Comparison of ENCODE assay signal across 1 cellular context in the genomic region with DNA sequence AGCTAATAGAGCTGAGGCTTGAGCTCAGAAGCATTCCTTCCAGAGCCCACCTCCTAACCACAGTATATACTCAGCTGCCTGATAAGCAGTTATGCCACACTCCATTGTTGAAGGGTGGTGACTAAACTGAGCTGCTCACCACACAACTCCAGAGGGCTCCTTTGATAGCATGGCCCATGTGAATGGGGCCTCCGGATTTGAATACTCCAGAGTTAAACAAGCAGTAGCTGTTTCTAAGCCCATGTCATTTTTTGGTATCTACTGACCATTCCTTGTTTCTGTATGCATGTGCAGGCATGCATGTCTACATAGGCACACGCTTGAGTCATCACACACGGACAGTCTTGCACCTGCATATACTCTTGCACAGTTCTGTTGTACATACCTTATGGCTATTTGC.
TF ChIP-seq lines count a peak whose summit lies in the region.

No MANE protein-coding gene starts in this region.

TF ChIP-seq in HCT116, 20 proteins besides CTCF, POLR2A, EP300 and RAD21 (continued from another document):
- TF ChIP-seq ELF1 (IDR thresholded peaks at IDR 0.05; ENCODE audit: borderline replicate concordance, low read depth): no peak
- TF ChIP-seq JUND (IDR thresholded peaks at IDR 0.05): no peak
- no peak for TF ChIP-seq ZBTB33 (IDR thresholded peaks at IDR 0.05; ENCODE audit: extremely low read depth, insufficient replicate concordance, low read length)
- TF ChIP-seq YY1 (IDR thresholded peaks at IDR 0.05; ENCODE audit: extremely low read depth, insufficient replicate concordance, low read depth, low read length): no peak
- TF ChIP-seq SIN3A (IDR thresholded peaks at IDR 0.05; ENCODE audit: low read depth): no peak
- no peak for TF ChIP-seq ZFX (IDR thresholded peaks at IDR 0.05)
- TF ChIP-seq SRF (IDR thresholded peaks at IDR 0.05; ENCODE audit: low read depth): no peak
- TF ChIP-seq, protein P1, sequence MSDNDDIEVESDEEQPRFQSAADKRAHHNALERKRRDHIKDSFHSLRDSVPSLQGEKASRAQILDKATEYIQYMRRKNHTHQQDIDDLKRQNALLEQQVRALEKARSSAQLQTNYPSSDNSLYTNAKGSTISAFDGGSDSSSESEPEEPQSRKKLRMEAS (IDR thresholded peaks at IDR 0.05): no peak
- no peak for TF ChIP-seq ZNF274 (IDR thresholded peaks at IDR 0.05; ENCODE audit: low read depth, low read length)
- no peak for TF ChIP-seq EZH2 (IDR thresholded peaks at IDR 0.05)
- no peak for TF ChIP-seq FOSL1 (IDR thresholded peaks at IDR 0.05; ENCODE audit: low read depth)
- no peak for TF ChIP-seq EZH2phosphoT487 (IDR thresholded peaks at IDR 0.05; ENCODE audit: borderline replicate concordance)
- TF ChIP-seq SP1 (IDR thresholded peaks at IDR 0.05; ENCODE audit: low read depth): no peak
- TF ChIP-seq CEBPB (IDR thresholded peaks at IDR 0.05; ENCODE audit: low read depth): no peak
- TF ChIP-seq CBX3 (IDR thresholded peaks at IDR 0.05; ENCODE audit: low read depth): no peak
